9 cellular contexts compared by ENCODE assay signal in the genomic region with DNA sequence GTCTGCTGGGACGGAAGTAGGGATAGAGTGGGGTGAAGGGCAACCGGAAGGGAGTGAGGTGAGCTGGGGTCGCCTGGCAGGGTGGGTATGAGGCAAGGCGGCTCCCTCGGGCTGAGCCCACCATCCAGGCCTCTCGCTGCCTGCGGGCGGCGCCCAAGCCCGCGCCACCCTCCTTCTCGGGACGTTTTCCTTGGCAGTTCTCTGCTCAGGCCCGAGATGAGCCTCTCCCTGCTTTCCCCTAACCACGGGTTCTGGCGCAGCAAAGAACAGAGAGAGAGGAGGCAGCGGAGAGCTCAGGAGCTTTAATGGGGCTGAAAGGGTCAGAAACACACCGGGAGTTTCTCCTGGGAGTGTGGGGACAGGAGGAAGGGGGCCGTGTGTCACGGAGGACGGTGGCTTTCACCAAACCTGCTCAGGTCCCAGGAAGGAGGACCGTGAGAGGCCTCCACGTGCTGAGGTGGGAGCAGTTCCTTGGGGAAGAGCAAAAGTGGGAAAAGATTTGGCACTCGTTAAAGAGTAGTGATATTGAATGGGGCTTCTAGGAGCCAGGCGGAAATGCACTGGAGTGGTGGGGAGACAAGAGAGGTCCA. TPM values are rescaled to one million over a fixed set of nuclear protein-coding genes. Genes with fewer than 3 reads are reported as not detected.
A peak's percentile ranks its signal among the peaks of the same experiment; 100 is the strongest.
DNase-seq lines count a peak whose midpoint lies in the region; ATAC-seq and TF ChIP-seq lines count a peak whose summit lies in the region.
"Had no signal": no experiment of that assay in that cellular context is flagged by ENCODE, and none has a peak within 500 bp of the region (broad histone marks: within the 10 kb centered on the region; RNA-seq: fewer than 3 reads in every experiment).

No MANE protein-coding gene starts in this region.

- H2BK15ac ChIP-seq in H9 (ENCODE audit: low read depth, low read length), result no peak overlapping the region

- no peaks in the 10 kb centered on the region; the same call in 1 of the 2 replicates for H3K4me1 ChIP-seq in H9 (ENCODE audit: insufficient read depth, low read length)
- no peaks in the 10 kb centered on the region for H3K4me1 ChIP-seq in OCI-LY7 (ENCODE audit: insufficient read depth, low read length, poor library complexity, severe bottlenecking)

- no peak overlapping the region for H3T11ph ChIP-seq in H9 (ENCODE audit: low read length)

- H3K4ac ChIP-seq in H9 (ENCODE audit: low read depth, low read length), result no peak overlapping the region

- H4K5ac ChIP-seq in H9 (ENCODE audit: insufficient read length, low read depth, low read length), result no peak overlapping the region

- H3K9ac ChIP-seq in H9 (ENCODE audit: extremely low read depth, insufficient read length, low read length), result no peak overlapping the region

- H3K79me1 ChIP-seq in H9 (ENCODE audit: insufficient read depth, low read depth, low read length, poor library complexity, severe bottlenecking), result no peaks in the 10 kb centered on the region

- no peak overlapping the region for H2BK5ac ChIP-seq in H9 (ENCODE audit: insufficient read length, low read length)

- no peaks in the 10 kb centered on the region for H3K9me2 ChIP-seq in OCI-LY7 (ENCODE audit: insufficient read depth, low read length)

- H3K4me1 Mint-ChIP-seq in H9 (peaks cover 10 to 30% of the 10 kb centered on the region in 2 experiments), nephron progenitor cell (peaks cover 11% of the 10 kb centered on the region)
- H3K4me1 Mint-ChIP-seq in activated naive CD8-positive, alpha-beta T cell treated with anti-CD3 and anti-CD28 coated beads for 36 hours, result peaks cover 24% of the 10 kb centered on the region

- WGBS in H9 (ENCODE audit: extremely low coverage, insufficient read length, low lambda C conversion rate), result no CpG with 5 or more reads among the region's 25 CpGs

- H3K23ac ChIP-seq in H9 (ENCODE audit: insufficient read length, low read depth, low read length), result no peak overlapping the region

- no peak overlapping the region for H2BK20ac ChIP-seq in H9 (ENCODE audit: low read depth, low read length, poor library complexity, severe bottlenecking)

- no peak overlapping the region for H3K14ac ChIP-seq in H9 (ENCODE audit: insufficient read depth, low read length)

- BruUV-seq in OCI-LY7 (replicated peaks; lab: Mats Ljungman, UMichigan), result no TSS peak

- H2AK5ac ChIP-seq in H9 (ENCODE audit: insufficient read length, low read length), result no peak overlapping the region

- H4K91ac ChIP-seq in H9 (ENCODE audit: insufficient read length, low read depth, low read length), result no peak overlapping the region

- DNase-seq in D341Med (ENCODE audit: low spot score) (peak; percentile 48), H9 (no peak), nephron progenitor cell (no peak), OCI-LY7 (ENCODE audit: low spot score) (no peak), SIG-M5 treated with dmso at 0.1 percent for 504 hours (lab: John Stamatoyannopoulos, UW; ENCODE audit: unreplicated experiment) (no peak)
- DNase-seq in activated naive CD8-positive, alpha-beta T cell treated with anti-CD3 and anti-CD28 coated beads for 36 hours, result no peak
- DNase-seq: SIG-M5 had no signal

- H3K36me3 ChIP-seq in OCI-LY7 (ENCODE audit: insufficient read depth, low read length), result no peaks in the 10 kb centered on the region

- H2BK120ac ChIP-seq in H9 (ENCODE audit: low read depth, low read length, poor library complexity, severe bottlenecking), result no peak overlapping the region

- H3K56ac ChIP-seq in H9 (ENCODE audit: insufficient read length, low read depth, low read length), result no peak overlapping the region

- no peak overlapping the region for H2BK12ac ChIP-seq in H9 (ENCODE audit: insufficient read length, low read depth, low read length)

- peak overlapping the region; percentile 54 for H3K4me2 ChIP-seq in H9 (ENCODE audit: insufficient read depth, insufficient read length, low read length)
- H3K4me2 ChIP-seq in OCI-LY7 (ENCODE audit: low read length), result no peak overlapping the region

- no peak overlapping the region for H3K18ac ChIP-seq in H9 (ENCODE audit: insufficient read length, low read depth, low read length)

- H2AFZ ChIP-seq in H9 (ENCODE audit: low read length) (no peak overlapping the region), OCI-LY7 (ENCODE audit: low read length) (no peak overlapping the region)

- no peak overlapping the region for H3K27ac ChIP-seq in H9 (ENCODE audit: insufficient read length, low read depth, low read length)
- H3K27ac ChIP-seq in OCI-LY7 (ENCODE audit: low read depth, low read length, poor library complexity, severe bottlenecking), result no peak overlapping the region

- intact Hi-C loops in OCI-LY7 (cut with micrococcal nuclease; ENCODE audit: unreplicated experiment), result loop anchor here (2.0 kb wide), 3 partner anchors 72 to 128 kb away; no protein-coding TSS in a partner anchor

- CTCF ChIA-PET in OCI-LY7 (lab: Charles Lee; ENCODE audit: unreplicated experiment), result no interaction called here

- peaks cover 2 to 5% of the 10 kb centered on the region in 2 experiments; a peak in 2 of 5 replicates for H3K9me3 Mint-ChIP-seq in H9
- no peaks in the 10 kb centered on the region for H3K9me3 Mint-ChIP-seq in activated naive CD8-positive, alpha-beta T cell treated with anti-CD3 and anti-CD28 coated beads for 36 hours
- no peaks in the 10 kb centered on the region for H3K9me3 Mint-ChIP-seq in nephron progenitor cell

- TF ChIP-seq CTCF in H9 (conservative IDR thresholded peaks at IDR 0.05) (no peak), nephron progenitor cell (IDR thresholded peaks at IDR 0.05) (no peak), OCI-LY7 (conservative IDR thresholded peaks at IDR 0.05; ENCODE audit: low read length) (no peak; the same call in 1 of the 2 replicates)

- POLR2A ChIA-PET in OCI-LY7 (lab: Charles Lee), result no interaction called here

- H3K4me3 ChIP-seq in OCI-LY7 (ENCODE audit: low read depth, low read length, poor library complexity, severe bottlenecking), result no peak overlapping the region

- H3K36me3 Mint-ChIP-seq in H9 (ENCODE audit: insufficient read depth in 1 of 3, low read depth in 3 of 3), result no peaks in the 10 kb centered on the region
- no peaks in the 10 kb centered on the region for H3K36me3 Mint-ChIP-seq in activated naive CD8-positive, alpha-beta T cell treated with anti-CD3 and anti-CD28 coated beads for 36 hours
- no peaks in the 10 kb centered on the region for H3K36me3 Mint-ChIP-seq in nephron progenitor cell (ENCODE audit: low read depth)

- peaks cover 53% of the 10 kb centered on the region for H3K27me3 ChIP-seq in H9 (ENCODE audit: insufficient read depth, low read length)

- H4K8ac ChIP-seq in H9 (replicated peaks; ENCODE audit: insufficient read length, low read depth, low read length), result no peak overlapping the region

- peaks cover 99% of the 10 kb centered on the region for H3K27me3 Mint-ChIP-seq in H9 (ENCODE audit: low read depth)
- H3K27me3 Mint-ChIP-seq in activated naive CD8-positive, alpha-beta T cell treated with anti-CD3 and anti-CD28 coated beads for 36 hours, result peaks cover 89% of the 10 kb centered on the region
- H3K27me3 Mint-ChIP-seq in nephron progenitor cell (ENCODE audit: low read depth, poor library complexity), result peaks cover 99% of the 10 kb centered on the region

- H3K23me2 ChIP-seq in H9 (ENCODE audit: insufficient read length, low read depth, low read length, poor library complexity, severe bottlenecking), result peaks cover 16% of the 10 kb centered on the region

- H3K9me3 ChIP-seq in H9 (ENCODE audit: control insufficient read depth, low read depth, low read length) (no peaks in the 10 kb centered on the region), OCI-LY7 (ENCODE audit: low read length) (no peaks in the 10 kb centered on the region)

- H3K27ac Mint-ChIP-seq in H9, result no peak overlapping the region; a peak in 1 of 7 replicates
- H3K27ac Mint-ChIP-seq in activated naive CD8-positive, alpha-beta T cell treated with anti-CD3 and anti-CD28 coated beads for 36 hours, result no peak overlapping the region
- no peak overlapping the region for H3K27ac Mint-ChIP-seq in nephron progenitor cell

- H4K20me1 ChIP-seq in H9 (ENCODE audit: control insufficient read depth, insufficient read depth, insufficient read length) (no peaks in the 10 kb centered on the region), OCI-LY7 (ENCODE audit: insufficient read depth, low read length) (no peaks in the 10 kb centered on the region)

- peak overlapping the region; percentile 42 to 75; a peak in 4 of 5 replicates for H3K4me3 Mint-ChIP-seq in H9
- peak overlapping the region; percentile 48 for H3K4me3 Mint-ChIP-seq in activated naive CD8-positive, alpha-beta T cell treated with anti-CD3 and anti-CD28 coated beads for 36 hours
- H3K4me3 Mint-ChIP-seq in nephron progenitor cell, result peak overlapping the region; percentile 67

- no peaks in the 10 kb centered on the region for H3K79me2 ChIP-seq in H9 (ENCODE audit: insufficient read depth, low read length)
- no peaks in the 10 kb centered on the region for H3K79me2 ChIP-seq in OCI-LY7 (ENCODE audit: insufficient read depth, low read depth, low read length)

- no peak for ATAC-seq in HG03025 (IDR thresholded peaks at IDR 0.05; ENCODE audit: low FRiP score, unreplicated experiment)

RNA-seq across cellular contexts. Expression of a gene that starts 4.1 kb away (rescaled TPM):
- total RNA-seq in H9 (2021) (not detected in 2 replicates), OCI-LY7 (2022) (not detected in 2 replicates)
- total RNA-seq in activated naive CD8-positive, alpha-beta T cell treated with anti-CD3 and anti-CD28 coated beads for 36 hours, result not detected
- not detected in 2 replicates for total RNA-seq in OCI-LY7 (2014; rRNA removed; shearing (Covaris generic))
- total RNA-seq: myocyte had no signal

RNA-seq across cellular contexts. Expression of a gene that starts 12.3 kb away (rescaled TPM):
- total RNA-seq in H9 (2021), result not detected in 2 replicates
- not detected for total RNA-seq in activated naive CD8-positive, alpha-beta T cell treated with anti-CD3 and anti-CD28 coated beads for 36 hours
- not detected in 2 replicates for total RNA-seq in OCI-LY7 (2014; rRNA removed; shearing (Covaris generic))
- not detected in 2 replicates for total RNA-seq in OCI-LY7 (2022)
- total RNA-seq: myocyte had no signal

RNA-seq across cellular contexts. Expression of a gene that starts 21.4 kb away (rescaled TPM):
- total RNA-seq in H9 (2021), result 0.11 and 0.26 TPM in 2 replicates
- not detected for total RNA-seq in activated naive CD8-positive, alpha-beta T cell treated with anti-CD3 and anti-CD28 coated beads for 36 hours
- total RNA-seq in OCI-LY7 (2014; rRNA removed; shearing (Covaris generic)), result 0.09 and 0.41 TPM in 2 replicates
- total RNA-seq in OCI-LY7 (2022), result 0.57 and 0.63 TPM in 2 replicates
